In genomic region chrX:31136144-31136572, GRCh38 we compare ENCODE assay signal across 11 cellular contexts.
DNase-seq lines count a peak whose midpoint lies in the region; ATAC-seq lines count a peak whose summit lies in the region.
"Had no signal": no experiment of that assay in that cellular context is flagged by ENCODE, and none has a peak within 500 bp of the region (broad histone marks: within the 10 kb centered on the region; RNA-seq: fewer than 3 reads in every experiment).

No MANE protein-coding gene starts in this region.

- ATAC-seq in GM18517 (IDR thresholded peaks at IDR 0.05; ENCODE audit: unreplicated experiment) (peak; percentile 94), GM21576 (IDR thresholded peaks at IDR 0.05; ENCODE audit: unreplicated experiment) (peak; percentile 92), HG03439 (IDR thresholded peaks at IDR 0.05; ENCODE audit: unreplicated experiment) (peak; percentile 96)
- no peak for ATAC-seq in activated CD8-positive, alpha-beta T cell treated with anti-CD3 and anti-CD28 coated beads, Interleukin-2, amount 10 ng/mL, durations not matched to agents 7 days and 5 days

- H3K27me3 Mint-ChIP-seq in activated CD8-positive, alpha-beta T cell treated with anti-CD3 and anti-CD28 coated beads, Interleukin-2, amount 10 ng/mL, durations not matched to agents 7 days and 5 days (ENCODE audit: low read depth) = no peaks in the 10 kb centered on the region

- H3K9me3 Mint-ChIP-seq in activated CD8-positive, alpha-beta T cell treated with anti-CD3 and anti-CD28 coated beads, Interleukin-2, amount 10 ng/mL, durations not matched to agents 7 days and 5 days (ENCODE audit: insufficient read depth) = no peaks in the 10 kb centered on the region

- peak overlapping the region; percentile 28 for H3K27ac Mint-ChIP-seq in activated CD8-positive, alpha-beta T cell treated with anti-CD3 and anti-CD28 coated beads, Interleukin-2, amount 10 ng/mL, durations not matched to agents 7 days and 5 days

- CTCF ChIA-PET in activated CD8-positive, alpha-beta T cell treated with anti-CD3 and anti-CD28 coated beads, Interleukin-2, amount 10 ng/mL, durations not matched to agents 7 days and 5 days (lab: Charles Lee) = no interaction called here

- POLR2A ChIA-PET in activated CD8-positive, alpha-beta T cell treated with anti-CD3 and anti-CD28 coated beads, Interleukin-2, amount 10 ng/mL, durations not matched to agents 7 days and 5 days (lab: Charles Lee) = no interaction called here

- H3K36me3 Mint-ChIP-seq in activated CD8-positive, alpha-beta T cell treated with anti-CD3 and anti-CD28 coated beads, Interleukin-2, amount 10 ng/mL, durations not matched to agents 7 days and 5 days (ENCODE audit: low read depth) = no peaks in the 10 kb centered on the region

- no peak overlapping the region for H3K4me3 Mint-ChIP-seq in activated CD8-positive, alpha-beta T cell treated with anti-CD3 and anti-CD28 coated beads, Interleukin-2, amount 10 ng/mL, durations not matched to agents 7 days and 5 days

- DNase-seq in activated CD8-positive, alpha-beta T cell treated with anti-CD3 and anti-CD28 coated beads, Interleukin-2, amount 10 ng/mL, durations not matched to agents 7 days and 5 days = no peak
- no peak for DNase-seq in HK-2 (ENCODE audit: unreplicated experiment)
- no peak for DNase-seq in KG1 (lab: John Stamatoyannopoulos, UW)
- DNase-seq in G401 (ENCODE audit: low spot score) = no peak
- DNase-seq in activated CD4-positive, alpha-beta T cell treated with anti-CD3 and anti-CD28 coated beads for 4 hours = no peak
- DNase-seq: GF-D8; NCI-H1048; stimulated activated naive CD4-positive, alpha-beta T cell had no signal

- in situ Hi-C loops in G401 (cut with HindIII; ENCODE audit: low sequenced_read_pairs) = no loop called here

- H3K4me1 Mint-ChIP-seq in activated CD8-positive, alpha-beta T cell treated with anti-CD3 and anti-CD28 coated beads, Interleukin-2, amount 10 ng/mL, durations not matched to agents 7 days and 5 days (ENCODE audit: low read depth) = peaks cover 14% of the 10 kb centered on the region
